9 cellular contexts compared by ENCODE assay signal in genomic region chr11:46295312-46295995, GRCh38. TPM values are rescaled to one million over a fixed set of nuclear protein-coding genes. Genes with fewer than 3 reads are reported as not detected.
DNase-seq lines count a peak whose midpoint lies in the region; ATAC-seq and TF ChIP-seq lines count a peak whose summit lies in the region.
"Had no signal": no experiment of that assay in that cellular context is flagged by ENCODE, and none has a peak within 500 bp of the region (broad histone marks: within the 10 kb centered on the region; RNA-seq: fewer than 3 reads in every experiment).

No MANE protein-coding gene starts in this region.

- H3K27ac Mint-ChIP-seq in endothelial cell (ENCODE audit: unreplicated experiment): no peak overlapping the region
- peak overlapping the region; percentile 97 for H3K27ac Mint-ChIP-seq in mesothelial cell of epicardium

- CTCF ChIA-PET in HEK293 (lab: Yijun Ruan, JAX): interaction anchor here (0.6 to 4.5 kb wide), 14 partner anchors 9 to 327 kb away, joined by 3 to 91 read pairs (median 6); partner anchors contain the start of gene CREB3L1

- POLR2A ChIA-PET in HEK293 (lab: Yijun Ruan, JAX): interaction anchor here (0.6 to 3.3 kb wide), 7 partner anchors 9 to 175 kb away, joined by 3 to 28 read pairs (median 4); no protein-coding TSS in a partner anchor

- ATAC-seq in HG03571 (IDR thresholded peaks at IDR 0.05; ENCODE audit: unreplicated experiment): no peak

- H3K9me3 Mint-ChIP-seq in endothelial cell (ENCODE audit: unreplicated experiment): no peaks in the 10 kb centered on the region
- no peaks in the 10 kb centered on the region for H3K9me3 Mint-ChIP-seq in mesothelial cell of epicardium

- H3K4me3 ChIP-seq in HEK293 (ENCODE audit: low read depth, low read length): peak overlapping the region; percentile 44

- peak overlapping the region; percentile 82 for H3K4me3 Mint-ChIP-seq in endothelial cell (ENCODE audit: unreplicated experiment)
- H3K4me3 Mint-ChIP-seq in mesothelial cell of epicardium: peak overlapping the region; percentile 73

- H3K27me3 Mint-ChIP-seq in endothelial cell (ENCODE audit: unreplicated experiment) (peaks cover 9% of the 10 kb centered on the region), mesothelial cell of epicardium (ENCODE audit: low read depth) (no peaks in the 10 kb centered on the region)

- H3K4me1 Mint-ChIP-seq in endothelial cell (ENCODE audit: unreplicated experiment) (peaks cover 8% of the 10 kb centered on the region), mesothelial cell of epicardium (peaks cover 56% of the 10 kb centered on the region)

- H3K27ac ChIP-seq in HEK293 (ENCODE audit: extremely low read depth, low read depth, low read length): no peak overlapping the region

- H3K4me1 ChIP-seq in HEK293 (ENCODE audit: control insufficient read depth, insufficient read depth, low read length): peaks cover 4% of the 10 kb centered on the region; the same call in 1 of the 2 replicates

- TF ChIP-seq CTCF in HEK293 (tag by site-specific recombination; IDR thresholded peaks at IDR 0.05): no peak
- TF ChIP-seq CTCF in endothelial cell (IDR thresholded peaks at IDR 0.05; ENCODE audit: unreplicated experiment): no peak
- no peak for TF ChIP-seq CTCF in mesothelial cell of epicardium (IDR thresholded peaks at IDR 0.05; ENCODE audit: unreplicated experiment)

- H3K36me3 Mint-ChIP-seq in endothelial cell (ENCODE audit: low read depth, unreplicated experiment): peaks cover 6% of the 10 kb centered on the region
- no peaks in the 10 kb centered on the region for H3K36me3 Mint-ChIP-seq in mesothelial cell of epicardium

- DNase-seq in DMS79 (lab: John Stamatoyannopoulos, UW) (peak; percentile 39), NCI-H69 (lab: John Stamatoyannopoulos, UW) (peak; percentile 93), endothelial cell (ENCODE audit: low spot score) (peak; percentile 81), mesothelial cell of epicardium (ENCODE audit: low spot score in 2 of 2, unreplicated experiment in 2 of 2) (peak; percentile 77 to 86)
- peak; percentile 31 for DNase-seq in activated CD8-positive, alpha-beta memory T cell treated with anti-CD3 and anti-CD28 coated beads, Interleukin-2, amount 50 U/mL, for 24 hours (ENCODE audit: extremely low read depth)
- DNase-seq in stimulated activated CD8-positive, alpha-beta memory T cell treated with anti-CD3 and anti-CD28 coated beads, Interleukin-15, amount 100 ng/mL, for 4 hours (ENCODE audit: low read depth in 2 of 2): peak; percentile 42 to 51

- no peaks in the 10 kb centered on the region for H3K36me3 ChIP-seq in HEK293 (ENCODE audit: control insufficient read depth in 2 of 2, insufficient read depth in 1 of 2, low read length in 2 of 2)

- no peaks in the 10 kb centered on the region for H3K9me3 ChIP-seq in HEK293 (ENCODE audit: control insufficient read depth, insufficient read depth, low read depth, low read length)

TF ChIP-seq in HEK293, 187 proteins besides CTCF, POLR2A, EP300 and RAD21 (continues in another document):
- TF ChIP-seq ZBTB7A (tag by site-specific recombination; IDR thresholded peaks at IDR 0.05; ENCODE audit: low read depth) (0 out of 2 replicates have a peak, but pooled peaks have one; percentile 36), ZFP3 (tag by site-specific recombination; IDR thresholded peaks at IDR 0.05; ENCODE audit: low read depth) (no peak), ZNF692 (tag by site-specific recombination; IDR thresholded peaks at IDR 0.05) (0 out of 2 replicates have a peak, but pooled peaks have one; percentile 37), WT1 (tag by site-specific recombination; IDR thresholded peaks at IDR 0.05) (no peak), ZNF76 (tag by site-specific recombination; IDR thresholded peaks at IDR 0.05; ENCODE audit: borderline replicate concordance, low read depth) (no peak), ZIC2 (tag by site-specific recombination; IDR thresholded peaks at IDR 0.05) (peak; percentile 16; the same call in 1 of the 2 replicates), ZNF324 (tag by site-specific recombination; IDR thresholded peaks at IDR 0.05) (no peak), ATF2 (tag by site-specific recombination; IDR thresholded peaks at IDR 0.05; ENCODE audit: low read depth) (no peak), ZNF830 (tag by site-specific recombination; IDR thresholded peaks at IDR 0.05; ENCODE audit: low read depth) (no peak), ZNF341 (tag by site-specific recombination; IDR thresholded peaks at IDR 0.05; ENCODE audit: low read depth) (0 out of 2 replicates have a peak, but pooled peaks have one; percentile 26), KLF1 (tag by site-specific recombination; IDR thresholded peaks at IDR 0.05) (peak; percentile 52; the same call in 1 of the 2 replicates), SP3 (tag by site-specific recombination; IDR thresholded peaks at IDR 0.05) (peak; percentile 51), REPIN1 (tag by site-specific recombination; IDR thresholded peaks at IDR 0.05; ENCODE audit: low read depth) (no peak), ZBTB6 (tag by site-specific recombination; IDR thresholded peaks at IDR 0.05) (peak; percentile 61; the same call in 1 of the 2 replicates), ZEB2 (tag by site-specific recombination; IDR thresholded peaks at IDR 0.05) (0 out of 2 replicates have a peak, but pooled peaks have one; percentile 40), KLF8 (tag by site-specific recombination; IDR thresholded peaks at IDR 0.05) (peak; percentile 24; the same call in 1 of the 2 replicates), KLF9 (tag by site-specific recombination; IDR thresholded peaks at IDR 0.05; ENCODE audit: low read depth) (peak; percentile 70), ZNF362 (tag by site-specific recombination; IDR thresholded peaks at IDR 0.05) (no peak), ZNF223 (tag by site-specific recombination; IDR thresholded peaks at IDR 0.05) (no peak), ZFHX2 (tag by site-specific recombination; conservative IDR thresholded peaks at IDR 0.05) (peak; percentile 40), ZBTB8A (tag by site-specific recombination; IDR thresholded peaks at IDR 0.05) (peak; percentile 26; the same call in 1 of the 2 replicates), SETDB1 (IDR thresholded peaks at IDR 0.05; ENCODE audit: insufficient read length, low read length) (no peak), ZNF423 (tag by site-specific recombination; IDR thresholded peaks at IDR 0.05) (no peak), ZNF335 (tag by site-specific recombination; conservative IDR thresholded peaks at IDR 0.05) (peak; percentile 61), EGR2 (tag by site-specific recombination; IDR thresholded peaks at IDR 0.05; ENCODE audit: low read depth) (peak; percentile 45; the same call in 1 of the 2 replicates), ZNF561 (tag by site-specific recombination; IDR thresholded peaks at IDR 0.05; ENCODE audit: borderline replicate concordance) (peak; percentile 36; the same call in 1 of the 2 replicates), ZNF777 (tag by site-specific recombination; IDR thresholded peaks at IDR 0.05; ENCODE audit: borderline replicate concordance) (peak; percentile 76; the same call in 1 of the 2 replicates), ZNF350 (tag by site-specific recombination; IDR thresholded peaks at IDR 0.05) (no peak), ZSCAN30 (tag by site-specific recombination; IDR thresholded peaks at IDR 0.05) (no peak), ZFP69B (tag by site-specific recombination; IDR thresholded peaks at IDR 0.05) (no peak), ZNF202 (tag by site-specific recombination; IDR thresholded peaks at IDR 0.05; ENCODE audit: borderline replicate concordance) (no peak)

RNA-seq across cellular contexts. Expression of gene CREB3L1, which starts 18.0 kb away (rescaled TPM):
- total RNA-seq in endothelial cell (ENCODE audit: unreplicated experiment): 21.6 TPM
- 34.5 to 43.0 TPM (median 36.3 TPM) in 3 replicates for total RNA-seq in mesothelial cell of epicardium
- total RNA-seq: T-helper 1 cell treated with Interleukin-12 subunit alpha and Interleukin-12 subunit beta and Interleukin-4 antibody, amounts not matched to agents 30 ng/mL and 1 ng/mL, for 36 hours had no signal

RNA-seq across cellular contexts. Expression of gene DGKZ, which starts 51.8 kb away (rescaled TPM):
- total RNA-seq in endothelial cell (ENCODE audit: unreplicated experiment) (127 TPM), mesothelial cell of epicardium (46.3 to 50.6 TPM (median 46.5 TPM) in 3 replicates)

Comparison
In these comparisons a context has a peak if more than half of its experiments do, and no peak if none do; other contexts are left out.
1. DNase-seq: peak in every context shown above with its lines; median percentile 93 in NCI-H69; 82 in mesothelial cell of epicardium; 81 in endothelial cell; 46 in stimulated activated CD8-positive, alpha-beta memory T cell treated with anti-CD3 and anti-CD28 coated beads, Interleukin-15, amount 100 ng/mL, for 4 hours; 39 in DMS79; 31 in activated CD8-positive, alpha-beta memory T cell treated with anti-CD3 and anti-CD28 coated beads, Interleukin-2, amount 50 U/mL, for 24 hours.